ENCODE assay signal across 11 cellular contexts in the genomic region with DNA sequence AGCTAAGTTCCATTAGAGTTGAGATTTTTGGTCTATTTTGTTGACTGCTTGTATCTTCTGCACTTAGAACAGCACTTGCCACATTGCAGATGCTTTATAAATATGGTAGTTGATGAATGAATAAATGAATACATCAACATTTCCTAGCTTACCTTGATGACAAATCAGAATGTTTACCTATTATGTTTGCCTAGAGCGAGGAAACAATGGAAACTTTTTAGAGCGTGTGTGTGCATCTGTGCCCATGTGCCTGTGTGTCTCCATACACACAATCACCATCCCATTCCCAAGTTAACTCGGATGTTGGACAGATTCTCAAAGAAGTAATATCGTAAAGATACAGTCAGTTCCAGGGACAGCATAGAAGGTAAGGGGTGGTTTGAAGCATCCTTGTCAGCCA.
"Had no signal": no experiment of that assay in that cellular context is flagged by ENCODE, and none has a peak within 500 bp of the region (broad histone marks: within the 10 kb centered on the region; RNA-seq: fewer than 3 reads in every experiment).

No MANE protein-coding gene starts in this region.

- DNase-seq: activated T-cell treated with anti-CD3 and anti-CD28 coated beads, Interleukin-2, amount 50 U/mL, for 1 hour; cortex of kidney; effector memory CD8-positive, alpha-beta T cell; hypothalamus; left cardiac atrium; natural killer cell; nucleus accumbens; small intestine; tibial artery had no signal

- H3K27me3 ChIP-seq: right atrium auricular region, tibial artery had no signal

- H3K27ac ChIP-seq: right atrium auricular region, tibial artery had no signal

- H3K36me3 ChIP-seq: right atrium auricular region, tibial artery had no signal

- H3K4me3 ChIP-seq: right atrium auricular region, tibial artery had no signal

- H3K9me3 ChIP-seq: right atrium auricular region, tibial artery had no signal

- ATAC-seq: activated CD4-positive, CD25-positive, alpha-beta regulatory T cell treated with anti-CD3 and anti-CD28 coated beads, Interleukin-2, amount 50 U/mL, for 24 hours; effector memory CD8-positive, alpha-beta T cell; left cardiac atrium; natural killer cell had no signal
